11 cellular contexts compared by ENCODE assay signal in the genomic region with DNA sequence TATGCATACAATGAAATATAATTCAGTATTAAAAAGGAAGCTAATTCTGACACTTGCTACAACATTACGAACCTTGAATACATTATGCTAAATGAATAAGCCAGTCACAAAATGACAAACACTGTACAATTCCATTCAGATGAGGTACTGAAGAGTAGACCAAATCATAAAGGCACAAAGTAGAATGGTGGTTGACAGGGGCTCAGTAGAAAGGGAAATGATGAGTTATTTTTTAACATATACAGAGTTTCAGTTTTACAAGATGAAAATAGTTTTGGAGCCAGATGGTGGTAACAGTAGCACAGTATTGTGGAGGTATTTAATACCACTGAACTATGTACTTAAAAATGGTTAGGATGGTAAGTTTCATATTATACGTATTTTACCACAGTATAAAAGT.
DNase-seq lines count a peak whose midpoint lies in the region; ATAC-seq and TF ChIP-seq lines count a peak whose summit lies in the region.
"Had no signal": no experiment of that assay in that cellular context is flagged by ENCODE, and none has a peak within 500 bp of the region (broad histone marks: within the 10 kb centered on the region; RNA-seq: fewer than 3 reads in every experiment).

No MANE protein-coding gene starts in this region.

- no peaks in the 10 kb centered on the region for H3K27me3 Mint-ChIP-seq in activated naive CD4-positive, alpha-beta T cell treated with anti-CD3 and anti-CD28 coated beads, Interleukin-2, amount 50 U/mL, for 24 hours
- no peaks in the 10 kb centered on the region for H3K27me3 Mint-ChIP-seq in activated naive CD4-positive, alpha-beta T cell treated with anti-CD3 and anti-CD28 coated beads for 36 hours (ENCODE audit: low read depth)
- no peaks in the 10 kb centered on the region for H3K27me3 Mint-ChIP-seq in stimulated activated naive CD8-positive, alpha-beta T cell treated with anti-CD3 and anti-CD28 coated beads, Interleukin-15, amount 100 ng/mL, for 72 hours
- H3K27me3 Mint-ChIP-seq: memory B cell had no signal

- no peak overlapping the region for H3K27ac ChIP-seq in heart left ventricle
- H3K27ac ChIP-seq: upper lobe of left lung had no signal

- peaks cover 13% of the 10 kb centered on the region for H3K9me3 Mint-ChIP-seq in activated naive CD4-positive, alpha-beta T cell treated with anti-CD3 and anti-CD28 coated beads, Interleukin-2, amount 50 U/mL, for 24 hours
- H3K9me3 Mint-ChIP-seq in activated naive CD4-positive, alpha-beta T cell treated with anti-CD3 and anti-CD28 coated beads for 36 hours = peaks cover 4% of the 10 kb centered on the region
- H3K9me3 Mint-ChIP-seq in stimulated activated naive CD8-positive, alpha-beta T cell treated with anti-CD3 and anti-CD28 coated beads, Interleukin-15, amount 100 ng/mL, for 72 hours = peaks cover 7 to 10% of the 10 kb centered on the region in 2 donors

- no peaks in the 10 kb centered on the region for H3K36me3 ChIP-seq in heart left ventricle
- H3K36me3 ChIP-seq: upper lobe of left lung had no signal

- H3K4me3 Mint-ChIP-seq in activated naive CD4-positive, alpha-beta T cell treated with anti-CD3 and anti-CD28 coated beads, Interleukin-2, amount 50 U/mL, for 24 hours = no peak overlapping the region
- no peak overlapping the region for H3K4me3 Mint-ChIP-seq in activated naive CD4-positive, alpha-beta T cell treated with anti-CD3 and anti-CD28 coated beads for 36 hours
- no peak overlapping the region for H3K4me3 Mint-ChIP-seq in stimulated activated naive CD8-positive, alpha-beta T cell treated with anti-CD3 and anti-CD28 coated beads, Interleukin-15, amount 100 ng/mL, for 72 hours
- H3K4me3 Mint-ChIP-seq: memory B cell had no signal

- H3K4me3 ChIP-seq in heart left ventricle = no peak overlapping the region
- H3K4me3 ChIP-seq: upper lobe of left lung had no signal

- no peak for DNase-seq in activated naive CD4-positive, alpha-beta T cell treated with anti-CD3 and anti-CD28 coated beads for 36 hours
- DNase-seq in stimulated activated naive CD8-positive, alpha-beta T cell treated with anti-CD3 and anti-CD28 coated beads, Interleukin-15, amount 100 ng/mL, for 72 hours = no peak
- DNase-seq in medulla oblongata (ENCODE audit: extremely low spot score) = no peak
- no peak for DNase-seq in heart left ventricle
- DNase-seq in left lobe of liver (ENCODE audit: low spot score) = no peak
- DNase-seq: foreskin melanocyte, upper lobe of left lung had no signal

- ATAC-seq in GM21723 (IDR thresholded peaks at IDR 0.05; ENCODE audit: unreplicated experiment) (peak; percentile 94), HG03159 (IDR thresholded peaks at IDR 0.05; ENCODE audit: unreplicated experiment) (peak; percentile 99), heart left ventricle (no peak), left lobe of liver (no peak)
- peak; percentile 96 for ATAC-seq in stimulated activated naive CD8-positive, alpha-beta T cell treated with anti-CD3 and anti-CD28 coated beads, Interleukin-15, amount 100 ng/mL, for 72 hours

- no peaks in the 10 kb centered on the region for H3K36me3 Mint-ChIP-seq in activated naive CD4-positive, alpha-beta T cell treated with anti-CD3 and anti-CD28 coated beads, Interleukin-2, amount 50 U/mL, for 24 hours
- no peaks in the 10 kb centered on the region for H3K36me3 Mint-ChIP-seq in activated naive CD4-positive, alpha-beta T cell treated with anti-CD3 and anti-CD28 coated beads for 36 hours (ENCODE audit: low read depth)
- H3K36me3 Mint-ChIP-seq: memory B cell had no signal

- H3K27me3 ChIP-seq in heart left ventricle = no peaks in the 10 kb centered on the region
- H3K27me3 ChIP-seq: upper lobe of left lung had no signal

- no peak for TF ChIP-seq POLR2A in heart left ventricle (IDR thresholded peaks at IDR 0.05)

- H3K4me1 ChIP-seq in heart left ventricle = no peaks in the 10 kb centered on the region
- H3K4me1 ChIP-seq: upper lobe of left lung had no signal

- H3K27ac Mint-ChIP-seq in activated naive CD4-positive, alpha-beta T cell treated with anti-CD3 and anti-CD28 coated beads, Interleukin-2, amount 50 U/mL, for 24 hours = peak overlapping the region; percentile 57
- H3K27ac Mint-ChIP-seq in activated naive CD4-positive, alpha-beta T cell treated with anti-CD3 and anti-CD28 coated beads for 36 hours = no peak overlapping the region
- H3K27ac Mint-ChIP-seq in stimulated activated naive CD8-positive, alpha-beta T cell treated with anti-CD3 and anti-CD28 coated beads, Interleukin-15, amount 100 ng/mL, for 72 hours = peak overlapping the region in 1 of 2 donors; percentile 75
- H3K27ac Mint-ChIP-seq: memory B cell had no signal

- 88 to 96% (median 90%) methylated on average over 2 of the region's 2 CpGs for WGBS in heart left ventricle, 4 donors

- H3K4me1 Mint-ChIP-seq in activated naive CD4-positive, alpha-beta T cell treated with anti-CD3 and anti-CD28 coated beads, Interleukin-2, amount 50 U/mL, for 24 hours = no peaks in the 10 kb centered on the region
- no peaks in the 10 kb centered on the region for H3K4me1 Mint-ChIP-seq in activated naive CD4-positive, alpha-beta T cell treated with anti-CD3 and anti-CD28 coated beads for 36 hours (ENCODE audit: low read depth)
- H3K4me1 Mint-ChIP-seq in stimulated activated naive CD8-positive, alpha-beta T cell treated with anti-CD3 and anti-CD28 coated beads, Interleukin-15, amount 100 ng/mL, for 72 hours = no peaks in the 10 kb centered on the region
- H3K4me1 Mint-ChIP-seq: memory B cell had no signal

- no peak for TF ChIP-seq CTCF in heart left ventricle (IDR thresholded peaks at IDR 0.05)

- intact Hi-C loops in activated naive CD4-positive, alpha-beta T cell treated with anti-CD3 and anti-CD28 coated beads for 36 hours (cut with micrococcal nuclease) = loop anchor here (1.0 to 2.0 kb wide), 3 partner anchors 91 to 256 kb away; no protein-coding TSS in a partner anchor
- intact Hi-C loops in heart left ventricle (cut with DNase I) = no loop called here

- H3K9me3 ChIP-seq in heart left ventricle = no peaks in the 10 kb centered on the region
- H3K9me3 ChIP-seq: upper lobe of left lung had no signal

- CTCF ChIA-PET in activated naive CD4-positive, alpha-beta T cell treated with anti-CD3 and anti-CD28 coated beads for 36 hours (lab: Charles Lee) = no interaction called here

Comparison
In these comparisons a context has a peak if more than half of its experiments do, and no peak if none do; other contexts are left out.
1. ATAC-seq: peak in GM21723 (single experiment), HG03159 (single experiment) and stimulated activated naive CD8-positive, alpha-beta T cell treated with anti-CD3 and anti-CD28 coated beads, Interleukin-15, amount 100 ng/mL, for 72 hours (single experiment); none in heart left ventricle (0 of 4) and left lobe of liver (single experiment).